ENCODE assay signal across 8 cellular contexts in the genomic region with DNA sequence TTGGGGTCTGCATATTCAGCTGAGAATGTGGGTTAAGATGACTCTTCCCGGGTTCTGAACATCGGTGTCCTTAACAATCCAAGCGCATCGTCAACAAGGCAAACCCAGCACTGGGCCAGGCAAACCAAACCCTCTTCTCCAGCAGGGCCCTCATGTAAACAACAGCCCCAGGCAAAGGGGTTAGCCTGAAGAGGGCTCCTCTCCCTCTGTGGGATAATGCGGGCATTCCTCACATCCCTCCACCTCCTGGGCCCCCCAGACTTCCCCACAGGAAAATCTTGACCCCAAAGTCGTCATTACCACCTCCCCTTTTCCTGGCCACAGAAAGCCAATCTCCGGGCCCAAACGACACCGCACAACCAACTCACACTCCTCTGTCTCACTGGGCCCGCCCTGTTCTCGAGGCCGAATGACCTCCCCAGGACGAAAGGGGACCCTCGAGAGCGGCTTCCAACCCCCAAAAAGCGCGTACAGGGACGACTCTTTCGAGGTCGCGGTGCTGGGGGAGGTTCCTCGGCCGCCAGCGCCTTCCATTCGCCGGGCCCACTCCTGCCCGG. TPM values are rescaled to one million over a fixed set of nuclear protein-coding genes. Genes with fewer than 3 reads are reported as not detected.
A peak's percentile ranks its signal among the peaks of the same experiment; 100 is the strongest.
DNase-seq lines count a peak whose midpoint lies in the region; ATAC-seq and TF ChIP-seq lines count a peak whose summit lies in the region.

No MANE protein-coding gene starts in this region.

- DNase-seq in GM12864 (ENCODE audit: low read depth) (no peak), HuH-7 (ENCODE audit: low spot score) (peak; percentile 73), ascending aorta (ENCODE audit: low spot score in 2 of 2) (no peak), iPS-NIHi11 (ENCODE audit: low spot score) (peak; percentile 68)
- no peak for DNase-seq in stimulated activated naive CD4-positive, alpha-beta T cell treated with Interleukin-2 at 50 U/mL for 16 hours (lab: John Stamatoyannopoulos, UW)

- H3K36me3 Mint-ChIP-seq in stimulated activated memory B cell treated with anti-CD40 and anti-IgM and Interleukin-4, amounts not matched to agents 10 μg/mL and 1 μg/mL and 100 μg/mL, for 72 hours = peaks cover 29% of the 10 kb centered on the region

- no peaks in the 10 kb centered on the region for H3K9me3 ChIP-seq in ascending aorta

- peaks cover 3 to 22% of the 10 kb centered on the region in 2 donors for H3K36me3 ChIP-seq in ascending aorta

- no peaks in the 10 kb centered on the region for H3K27me3 Mint-ChIP-seq in stimulated activated memory B cell treated with anti-CD40 and anti-IgM and Interleukin-4, amounts not matched to agents 10 μg/mL and 1 μg/mL and 100 μg/mL, for 72 hours

- TF ChIP-seq CTCF in GM12864 (IDR thresholded peaks at IDR 0.05; ENCODE audit: low read depth, low read length, missing control alignments) = no peak
- TF ChIP-seq CTCF in ascending aorta (IDR thresholded peaks at IDR 0.05) = no peak

- peak overlapping the region; percentile 95 for H3K27ac Mint-ChIP-seq in stimulated activated memory B cell treated with anti-CD40 and anti-IgM and Interleukin-4, amounts not matched to agents 10 μg/mL and 1 μg/mL and 100 μg/mL, for 72 hours

- peaks cover 0 to 20% of the 10 kb centered on the region in 2 donors for H3K4me1 ChIP-seq in ascending aorta

- peak overlapping the region; percentile 92 to 93 for H3K27ac ChIP-seq in ascending aorta

- peaks cover 70% of the 10 kb centered on the region for H3K4me1 Mint-ChIP-seq in stimulated activated memory B cell treated with anti-CD40 and anti-IgM and Interleukin-4, amounts not matched to agents 10 μg/mL and 1 μg/mL and 100 μg/mL, for 72 hours

- peak overlapping the region; percentile 94 for H3K4me3 Mint-ChIP-seq in stimulated activated memory B cell treated with anti-CD40 and anti-IgM and Interleukin-4, amounts not matched to agents 10 μg/mL and 1 μg/mL and 100 μg/mL, for 72 hours

- ATAC-seq in stimulated activated memory B cell treated with anti-CD40 and anti-IgM and Interleukin-4, amounts not matched to agents 10 μg/mL and 1 μg/mL and 100 μg/mL, for 72 hours = no peak
- ATAC-seq in HG03039 (IDR thresholded peaks at IDR 0.05; ENCODE audit: unreplicated experiment) (no peak), HG03139 (IDR thresholded peaks at IDR 0.05; ENCODE audit: unreplicated experiment) (no peak)

- no peaks in the 10 kb centered on the region for H3K27me3 ChIP-seq in ascending aorta

- intact Hi-C loops in ascending aorta (cut with DNase I) = loop anchor here (2.0 kb wide), 1 partner anchor 96 kb away; the partner anchor contains the start of gene CPSF7

- no peaks in the 10 kb centered on the region for H3K9me3 Mint-ChIP-seq in stimulated activated memory B cell treated with anti-CD40 and anti-IgM and Interleukin-4, amounts not matched to agents 10 μg/mL and 1 μg/mL and 100 μg/mL, for 72 hours

- H3K4me3 ChIP-seq in GM12864 (ENCODE audit: low read depth, low read length) (peak overlapping the region; percentile 72), ascending aorta (peak overlapping the region; percentile 97 to 98)

RNA-seq across cellular contexts. Expression of gene DDB1, which starts 0.6 kb away (rescaled TPM):
- total RNA-seq in ascending aorta = 130 TPM

RNA-seq across cellular contexts. Expression of gene TKFC, which starts 0.7 kb away (rescaled TPM):
- total RNA-seq in ascending aorta = 7.3 TPM

RNA-seq across cellular contexts. Expression of gene CYB561A3, which starts 29.3 kb away (rescaled TPM):
- 215 TPM for total RNA-seq in ascending aorta

RNA-seq across cellular contexts. Expression of gene TMEM138, which starts 29.8 kb away (rescaled TPM):
- 44.9 TPM for total RNA-seq in ascending aorta

RNA-seq across cellular contexts. Expression of gene VWCE, which starts 37.2 kb away (rescaled TPM):
- 19.2 TPM for total RNA-seq in ascending aorta

Comparison
In these comparisons a context has a peak if more than half of its experiments do, and no peak if none do; other contexts are left out.
1. DNase-seq: peak in HuH-7 (single experiment) and iPS-NIHi11 (single experiment); none in GM12864 (single experiment), ascending aorta (0 of 2) and stimulated activated naive CD4-positive, alpha-beta T cell treated with Interleukin-2 at 50 U/mL for 16 hours (single experiment).